31 cellular contexts compared by ENCODE assay signal in the genomic region with DNA sequence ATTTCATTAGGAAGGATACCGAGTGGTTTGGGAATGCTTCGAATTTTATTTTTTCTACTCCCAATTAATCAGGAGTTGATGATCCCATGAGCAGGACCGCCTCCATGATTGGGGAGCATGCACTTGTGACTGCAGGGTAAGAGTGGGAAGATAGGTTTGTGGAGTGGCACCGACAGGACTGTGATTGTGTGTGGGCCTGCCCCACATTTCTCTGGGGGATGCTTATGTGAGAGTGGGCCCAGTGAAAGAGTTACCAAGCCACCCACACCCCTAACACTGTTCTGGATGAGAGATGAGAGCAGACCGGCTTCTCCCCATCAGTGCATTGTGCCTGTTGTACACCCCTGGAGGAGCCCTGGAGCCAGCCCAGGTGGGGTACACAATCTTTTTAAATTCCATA.
"Had no signal": no experiment of that assay in that cellular context is flagged by ENCODE, and none has a peak within 500 bp of the region (broad histone marks: within the 10 kb centered on the region; RNA-seq: fewer than 3 reads in every experiment).

No MANE protein-coding gene starts in this region.

- H3K4me3 ChIP-seq: adrenal gland, body of pancreas, breast epithelium, MG63, PC-9, SJCRH30, SK-N-MC had no signal

- DNase-seq: activated CD4-positive, alpha-beta T cell treated with anti-CD3 and anti-CD28 coated beads for 1 hour; activated CD4-positive, alpha-beta T cell treated with anti-CD3 and anti-CD28 coated beads for 48 hours; activated CD4-positive, CD25-positive, alpha-beta regulatory T cell; activated CD8-positive, alpha-beta T cell treated with anti-CD3 and anti-CD28 coated beads for 36 hours; activated gamma-delta T cell treated with Interleukin-2 at 50 U/mL for 16 hours; activated naive CD4-positive, alpha-beta T cell treated with anti-CD3 and anti-CD28 coated beads for 36 hours; activated T-cell treated with anti-CD3 and anti-CD28 coated beads, Interleukin-2, amount 50 U/mL, for 1 hour; adrenal gland; body of pancreas; Kasumi-1; MG63; NCI-H1048; NCI-H1105 treated with DMSO at 0.1 percent for 48 hours; NCI-H1436; NCI-H1694; NCI-H1930; NCI-H2081 treated with DMSO at 0.1 percent for 48 hours; NCI-H226; NCI-H446 treated with DMSO at 0.1 percent for 48 hours; NCI-H524; NCI-H69; NCI-H82; PC-9; Right ventricle myocardium superior; SJCRH30; T1000; WERI-Rb-1 had no signal

- H3K27ac ChIP-seq: adrenal gland, body of pancreas, breast epithelium, PC-9, SJCRH30, SK-N-MC, WERI-Rb-1 had no signal

- H3K27me3 ChIP-seq: adrenal gland, body of pancreas, breast epithelium, MG63, SJCRH30 had no signal

- H3K9me3 ChIP-seq: adrenal gland, body of pancreas, breast epithelium, MG63, SJCRH30 had no signal

- ATAC-seq: activated CD8-positive, alpha-beta T cell treated with anti-CD3 and anti-CD28 coated beads for 36 hours; activated naive CD4-positive, alpha-beta T cell treated with anti-CD3 and anti-CD28 coated beads, Interleukin-2, amount 50 U/mL, for 72 hours; body of pancreas had no signal

- H3K4me2 ChIP-seq: PC-9 had no signal

- H2AFZ ChIP-seq: PC-9 had no signal

- FAIRE-seq: astrocyte had no signal

- H3K4me1 ChIP-seq: body of pancreas, breast epithelium, SJCRH30 had no signal
